30 cellular contexts compared by ENCODE assay signal in the genomic region with DNA sequence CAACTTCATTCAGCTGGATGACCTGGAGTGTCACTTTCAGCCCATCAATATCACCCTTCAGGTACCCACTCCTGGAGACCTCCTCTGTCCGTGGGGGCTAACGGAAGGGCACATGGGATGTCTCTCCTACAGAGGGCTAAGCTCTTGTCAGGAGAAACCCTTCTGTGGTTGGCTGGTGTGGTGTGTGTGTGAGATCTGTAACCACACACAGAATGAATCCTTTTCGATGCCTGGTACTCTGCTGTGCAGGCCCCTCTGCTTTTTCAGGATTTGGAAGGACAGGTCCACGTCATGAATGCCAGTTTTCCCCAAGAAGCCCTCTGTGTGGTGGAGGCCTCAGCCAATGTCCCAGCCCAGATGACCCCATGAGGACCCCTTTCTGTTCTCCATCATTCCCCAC.
"Had no signal": no experiment of that assay in that cellular context is flagged by ENCODE, and none has a peak within 500 bp of the region (broad histone marks: within the 10 kb centered on the region; RNA-seq: fewer than 3 reads in every experiment).

No MANE protein-coding gene starts in this region.

- H3K27ac ChIP-seq: heart left ventricle, left lung, lower lobe of right lung, neural progenitor cell, neutrophil, parathyroid adenoma, psoas muscle, right atrium auricular region, right lobe of liver, testis, upper lobe of right lung had no signal

- DNase-seq: heart left ventricle; hypothalamus; immature natural killer cell; kidney; left colon; left lung; lower lobe of right lung; mammary epithelial cell; mesenchymal stem cell; naive thymus-derived CD8-positive, alpha-beta T cell; occipital lobe; psoas muscle; right lobe of liver; stimulated activated CD4-positive, alpha-beta T cell treated with anti-CD3 and anti-CD28 coated beads, Interleukin-1b, Interleukin-23, amount 100 ng/mL, for 48 hours; stimulated activated CD4-positive, alpha-beta T cell treated with anti-CD3 and anti-CD28 coated beads, Interleukin-2, amount 100 ng/mL, for 48 hours; stimulated activated CD4-positive, alpha-beta T cell treated with anti-CD3 and anti-CD28 coated beads, Interleukin-4, amount 100 ng/mL, for 4 hours; stimulated activated CD8-positive, alpha-beta memory T cell treated with anti-CD3 and anti-CD28 coated beads, Interleukin-4, amount 100 ng/mL, for 48 hours; stimulated activated naive CD4-positive, alpha-beta T cell treated with Interleukin-2 at 50 U/mL for 16 hours; stimulated activated naive CD8-positive, alpha-beta T cell treated with anti-CD3 and anti-CD28 coated beads, Interleukin-15, amount 100 ng/mL, for 72 hours; testis; tibial artery; trophoblast cell; upper lobe of right lung had no signal

- H3K27me3 ChIP-seq: heart left ventricle, left lung, neural progenitor cell, neutrophil, right atrium auricular region, right lobe of liver, testis, tibial artery, upper lobe of right lung had no signal

- H3K4me3 ChIP-seq: heart left ventricle, left lung, lower lobe of right lung, neural progenitor cell, psoas muscle, right atrium auricular region, right lobe of liver, smooth muscle cell, testis, tibial artery, upper lobe of right lung had no signal

- H3K4me1 ChIP-seq: left lung, lower lobe of right lung, neural progenitor cell, parathyroid adenoma, psoas muscle, right lobe of liver, testis, upper lobe of right lung had no signal

- H3K36me3 ChIP-seq: neural progenitor cell, right lobe of liver had no signal

- FAIRE-seq: islet of Langerhans, kidney, urothelium cell line had no signal

- H3K9me3 ChIP-seq: heart left ventricle, left lung, lower lobe of right lung, neutrophil, psoas muscle, right atrium auricular region, right lobe of liver, testis, tibial artery, upper lobe of right lung had no signal
